ENCODE assay signal across 12 cellular contexts in the genomic region with DNA sequence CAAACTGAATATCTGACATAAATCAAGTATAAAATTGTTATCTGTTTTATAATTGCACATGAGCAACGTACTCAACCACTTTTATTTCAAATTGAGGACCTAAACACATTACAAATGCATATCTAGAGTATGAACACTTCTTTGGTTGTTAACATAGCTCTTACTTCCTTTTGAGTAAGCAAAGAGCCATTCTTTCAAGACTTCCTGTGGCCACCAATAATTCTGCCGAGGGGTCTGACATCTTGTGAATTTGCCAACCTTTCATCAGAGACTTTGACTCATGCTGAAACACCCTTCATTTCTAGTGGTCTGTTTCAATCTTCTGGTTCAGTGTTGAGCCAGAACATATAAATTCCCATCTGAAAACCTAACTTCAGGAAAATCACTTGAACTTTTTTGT.
A peak's percentile ranks its signal among the peaks of the same experiment; 100 is the strongest.
DNase-seq lines count a peak whose midpoint lies in the region; ATAC-seq and TF ChIP-seq lines count a peak whose summit lies in the region.
"Had no signal": no experiment of that assay in that cellular context is flagged by ENCODE, and none has a peak within 500 bp of the region (broad histone marks: within the 10 kb centered on the region; RNA-seq: fewer than 3 reads in every experiment).

No MANE protein-coding gene starts in this region.

- ATAC-seq in GM21786 (IDR thresholded peaks at IDR 0.05; ENCODE audit: unreplicated experiment): peak; percentile 46
- ATAC-seq: pancreas had no signal

- no peaks in the 10 kb centered on the region for H3K9me3 ChIP-seq in WERI-Rb-1 (ENCODE audit: severe bottlenecking)
- H3K9me3 ChIP-seq: pancreas had no signal

- no peaks in the 10 kb centered on the region for H3K27me3 ChIP-seq in WERI-Rb-1 (ENCODE audit: insufficient read depth, low read depth, severe bottlenecking)
- H3K27me3 ChIP-seq: pancreas had no signal

- TF ChIP-seq CTCF in WERI-Rb-1 (IDR thresholded peaks at IDR 0.05; ENCODE audit: low read depth, low read length): no peak

- no peak overlapping the region for H3K27ac ChIP-seq in WERI-Rb-1
- no peak overlapping the region for H3K27ac ChIP-seq in substantia nigra (ENCODE audit: low read depth, low read length, poor library complexity, severe bottlenecking)
- H3K27ac ChIP-seq: pancreas had no signal

- no peak overlapping the region for H3K4me3 ChIP-seq in WERI-Rb-1 (ENCODE audit: low read depth, low read length)
- H3K4me3 ChIP-seq: HAP-1, pancreas had no signal

- peak; percentile 54 for DNase-seq in DMS79 treated with DMSO at 0.1 percent for 48 hours (lab: John Stamatoyannopoulos, UW)
- DNase-seq in NOMO-1 treated with DMSO at 0.1 percent for 48 hours (lab: John Stamatoyannopoulos, UW; ENCODE audit: unreplicated experiment): peak; percentile 73
- DNase-seq in foreskin melanocyte: peak; percentile 87
- DNase-seq in NCI-H1048 (lab: John Stamatoyannopoulos, UW): no peak
- DNase-seq in COR-L47 (lab: John Stamatoyannopoulos, UW): no peak
- DNase-seq in WERI-Rb-1: no peak
- DNase-seq in substantia nigra (lab: John Stamatoyannopoulos, UW): no peak
- DNase-seq: NCI-H1694, pancreas, T-helper 9 cell had no signal

- no peaks in the 10 kb centered on the region for H3K36me3 ChIP-seq in WERI-Rb-1
- H3K36me3 ChIP-seq: HAP-1, pancreas had no signal

Comparison
In these comparisons a context has a peak if more than half of its experiments do, and no peak if none do; other contexts are left out.
1. DNase-seq: peak in DMS79 treated with DMSO at 0.1 percent for 48 hours (single experiment), NOMO-1 treated with DMSO at 0.1 percent for 48 hours (single experiment) and foreskin melanocyte (single experiment); none in NCI-H1048 (single experiment), COR-L47 (single experiment), WERI-Rb-1 (single experiment) and substantia nigra (0 of 49).